ENCODE assay signal across 28 cellular contexts in the genomic region with DNA sequence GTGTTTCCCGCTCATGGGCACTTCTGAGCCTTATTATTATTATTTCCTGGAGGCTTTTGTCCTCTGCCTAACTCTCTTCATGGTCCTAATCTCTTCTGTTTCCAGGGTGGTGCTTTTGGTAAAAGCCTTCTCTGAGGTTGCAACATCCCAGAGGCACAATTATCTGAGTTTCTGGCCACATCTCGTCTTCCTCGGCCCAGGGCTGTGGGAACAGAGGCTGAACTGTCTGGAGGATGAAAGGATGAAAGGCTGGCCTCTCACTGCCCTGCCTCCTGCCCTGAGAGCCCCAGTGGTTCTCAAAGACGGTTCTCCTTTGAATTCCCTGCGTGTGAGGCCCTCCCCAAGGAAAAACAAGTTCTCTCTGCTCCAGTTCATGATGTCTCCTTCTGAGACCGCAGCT. TPM values are rescaled to one million over a fixed set of nuclear protein-coding genes. Genes with fewer than 3 reads are reported as not detected.
DNase-seq lines count a peak whose midpoint lies in the region; ATAC-seq, FAIRE-seq and TF ChIP-seq lines count a peak whose summit lies in the region.
"Had no signal": no experiment of that assay in that cellular context is flagged by ENCODE, and none has a peak within 500 bp of the region (broad histone marks: within the 10 kb centered on the region; RNA-seq: fewer than 3 reads in every experiment).

No MANE protein-coding gene starts in this region.

- no peak overlapping the region for H3K4me3 Mint-ChIP-seq in activated naive CD8-positive, alpha-beta T cell treated with anti-CD3 and anti-CD28 coated beads for 36 hours
- H3K4me3 Mint-ChIP-seq: CD4-positive, alpha-beta memory T cell; memory B cell; nephron; T-helper 1 cell treated with Interleukin-12 subunit alpha and Interleukin-12 subunit beta and Interleukin-4 antibody, amounts not matched to agents 30 μg/mL and 1 μg/mL, for 36 hours had no signal

- CTCF ChIA-PET in HepG2 (lab: Yijun Ruan, JAX; ENCODE audit: low intra/inter-chr PET ratio, low total read pairs) = no interaction called here

- in situ Hi-C loops in HepG2 (cut with HindIII; ENCODE audit: extremely low pct_ligation_motif_present, low pct_unique_long_range_greater_than_20kb) = no loop called here

- no peak overlapping the region for H3K9ac ChIP-seq in HepG2 (ENCODE audit: insufficient read depth, low read depth, low read length)

- H3K9me3 ChIP-seq in lower lobe of right lung (peaks cover under 1% of the 10 kb centered on the region), suprapubic skin (no peaks in the 10 kb centered on the region), HepG2 (ENCODE audit: low read length) (no peaks in the 10 kb centered on the region)
- H3K9me3 ChIP-seq: prostate gland had no signal

- no peaks in the 10 kb centered on the region for H3K79me2 ChIP-seq in HepG2 (ENCODE audit: insufficient read depth, low read length)

- TF ChIP-seq EP300 in suprapubic skin (IDR thresholded peaks at IDR 0.05) = no peak
- TF ChIP-seq EP300 in HepG2 (IDR thresholded peaks at IDR 0.05; ENCODE audit: low read depth in 2 of 2, low read length in 2 of 2) = no peak
- TF ChIP-seq EP300 in HepG2 (CRISPR knock-in tag; IDR thresholded peaks at IDR 0.05; ENCODE audit: borderline replicate concordance) = no peak

- H3K27me3 ChIP-seq in lower lobe of right lung (ENCODE audit: low read depth) = no peaks in the 10 kb centered on the region
- no peaks in the 10 kb centered on the region for H3K27me3 ChIP-seq in suprapubic skin
- H3K27me3 ChIP-seq in HepG2 (ENCODE audit: control insufficient read depth in 1 of 2, insufficient read depth in 2 of 2, low read length in 2 of 2) = peaks cover 5 to 41% of the 10 kb centered on the region in 2 experiments; a peak in 4 of 5 replicates
- H3K27me3 ChIP-seq: stomach had no signal

- no peak for DNase-seq in activated naive CD8-positive, alpha-beta T cell treated with anti-CD3 and anti-CD28 coated beads for 36 hours
- DNase-seq in fibroblast of the aortic adventitia (ENCODE audit: low read depth) (peak; percentile 36), lower lobe of right lung (no peak), suprapubic skin (ENCODE audit: low spot score in 2 of 2) (peak in 1 of 2 donors; percentile 25), amygdala (lab: John Stamatoyannopoulos, UW) (no peak), HepG2 (ENCODE audit: low spot score) (no peak), occipital lobe (lab: John Stamatoyannopoulos, UW) (no peak)
- DNase-seq: activated CD4-positive, alpha-beta T cell treated with anti-CD3 and anti-CD28 coated beads, Interleukin-2, amount 50 U/mL, for 4 hours; activated gamma-delta T cell; CD4-positive, alpha-beta memory T cell; DMS53; NCI-H1694; NCI-H748 treated with DMSO at 0.1 percent for 48 hours; SIG-M5; stimulated activated CD4-positive, alpha-beta T cell treated with anti-CD3 and anti-CD28 coated beads, Interleukin-4, amount 100 ng/mL, for 24 hours; stomach; WERI-Rb-1 had no signal

- BruUV-seq in HepG2 (replicated peaks; lab: Mats Ljungman, UMichigan) = no TSS peak

- no peak for FAIRE-seq in HepG2 (lab: Jason Lieb, UNC)
- FAIRE-seq: astrocyte, endometrium, GM12878, K562, keratinocyte had no signal

- H3K27ac ChIP-seq in lower lobe of right lung (peak overlapping the region; percentile 31), suprapubic skin (peak overlapping the region; percentile 14), HepG2 (ENCODE audit: extremely low read length, insufficient read depth, low read length) (no peak overlapping the region)
- H3K27ac ChIP-seq: prostate gland, WERI-Rb-1 had no signal

- H3K9me3 Mint-ChIP-seq in activated naive CD8-positive, alpha-beta T cell treated with anti-CD3 and anti-CD28 coated beads for 36 hours = peaks cover 3% of the 10 kb centered on the region
- H3K9me3 Mint-ChIP-seq: memory B cell had no signal

- no peaks in the 10 kb centered on the region for H3K27me3 Mint-ChIP-seq in activated naive CD8-positive, alpha-beta T cell treated with anti-CD3 and anti-CD28 coated beads for 36 hours
- H3K27me3 Mint-ChIP-seq: CD4-positive, alpha-beta memory T cell; memory B cell had no signal

- no peak for TF ChIP-seq POLR2A in suprapubic skin (IDR thresholded peaks at IDR 0.05)
- TF ChIP-seq POLR2A in HepG2 (IDR thresholded peaks at IDR 0.05; ENCODE audit: insufficient read depth in 1 of 2, low read depth in 2 of 2, low read length in 2 of 2) = no peak

- no peaks in the 10 kb centered on the region for H4K20me1 ChIP-seq in HepG2 (ENCODE audit: insufficient read depth, low read length)

- TF ChIP-seq RAD21 in HepG2 (CRISPR knock-in tag; IDR thresholded peaks at IDR 0.05) = no peak

- H3K36me3 ChIP-seq in lower lobe of right lung (peaks cover 9% of the 10 kb centered on the region), suprapubic skin (no peaks in the 10 kb centered on the region), HepG2 (replicated peaks in 1 of 2; ENCODE audit: control insufficient read depth in 1 of 2, insufficient read depth in 2 of 2, low read length in 2 of 2) (no peaks in the 10 kb centered on the region)
- H3K36me3 ChIP-seq: prostate gland, WERI-Rb-1 had no signal

- POLR2A ChIA-PET in HepG2 (lab: Yijun Ruan, JAX) = no interaction called here

- intact Hi-C loops in lower lobe of right lung (cut with DNase I) = no loop called here
- intact Hi-C loops in HepG2 (cut with micrococcal nuclease; ENCODE audit: unreplicated experiment) = no loop called here

- H3K4me1 Mint-ChIP-seq in activated naive CD8-positive, alpha-beta T cell treated with anti-CD3 and anti-CD28 coated beads for 36 hours = peaks cover 44% of the 10 kb centered on the region

- H3K4me1 ChIP-seq in lower lobe of right lung = peaks cover 42% of the 10 kb centered on the region
- H3K4me1 ChIP-seq in suprapubic skin = peaks cover 15% of the 10 kb centered on the region
- no peaks in the 10 kb centered on the region for H3K4me1 ChIP-seq in HepG2 (ENCODE audit: insufficient read depth, low read length)
- H3K4me1 ChIP-seq: prostate gland had no signal

- H3K4me3 ChIP-seq in fibroblast of the aortic adventitia (ENCODE audit: low read depth, low read length) (no peak overlapping the region), lower lobe of right lung (no peak overlapping the region), suprapubic skin (no peak overlapping the region), HepG2 (replicated peaks in 1 of 3; ENCODE audit: insufficient read depth in 1 of 3, low read depth in 2 of 3, low read length in 3 of 3) (no peak overlapping the region)
- H3K4me3 ChIP-seq: GM12878, K562, prostate gland, smooth muscle cell, stomach had no signal

- no peak overlapping the region for H3K4me2 ChIP-seq in HepG2 (ENCODE audit: low read depth, low read length)
- H3K4me2 ChIP-seq: smooth muscle cell had no signal

- peak overlapping the region; percentile 5 for H3K27ac Mint-ChIP-seq in activated naive CD8-positive, alpha-beta T cell treated with anti-CD3 and anti-CD28 coated beads for 36 hours
- H3K27ac Mint-ChIP-seq: memory B cell had no signal

- no peak for TF ChIP-seq CTCF in fibroblast of the aortic adventitia (IDR thresholded peaks at IDR 0.05; ENCODE audit: insufficient read depth, low read length)
- TF ChIP-seq CTCF in lower lobe of right lung (IDR thresholded peaks at IDR 0.05) = no peak
- no peak for TF ChIP-seq CTCF in suprapubic skin (IDR thresholded peaks at IDR 0.05)
- no peak for TF ChIP-seq CTCF in HepG2 (CRISPR knock-in tag; IDR thresholded peaks at IDR 0.05)

- H3K36me3 Mint-ChIP-seq in activated naive CD8-positive, alpha-beta T cell treated with anti-CD3 and anti-CD28 coated beads for 36 hours = peaks cover 52% of the 10 kb centered on the region

- 65% methylated on average over 4 of the region's 6 CpGs for WGBS in suprapubic skin
- 14% methylated on average over 6 of the region's 6 CpGs for WGBS in HepG2 (ENCODE audit: low lambda C conversion rate)

- ATAC-seq in lower lobe of right lung = no peak
- no peak for ATAC-seq in GM19351 (IDR thresholded peaks at IDR 0.05; ENCODE audit: unreplicated experiment)
- ATAC-seq in HepG2 = no peak
- ATAC-seq: GM12878, K562 had no signal

- no peak overlapping the region for H2AFZ ChIP-seq in HepG2 (ENCODE audit: low read length)

TF ChIP-seq in HepG2, 621 proteins besides CTCF, POLR2A, EP300 and RAD21 (continues in another document):
- TF ChIP-seq SOX6 (IDR thresholded peaks at IDR 0.05) (no peak), SOX6 (CRISPR knock-in tag; IDR thresholded peaks at IDR 0.05) (no peak), ZNF230 (CRISPR knock-in tag; IDR thresholded peaks at IDR 0.05) (no peak), ZNF124 (CRISPR knock-in tag; IDR thresholded peaks at IDR 0.05) (no peak), NFATC3 (CRISPR knock-in tag; IDR thresholded peaks at IDR 0.05) (no peak), MED13 (CRISPR knock-in tag; IDR thresholded peaks at IDR 0.05) (no peak), FLYWCH1 (CRISPR knock-in tag; IDR thresholded peaks at IDR 0.05) (no peak)

RNA-seq across cellular contexts. Expression of a gene that starts 13.8 kb away (rescaled TPM):
- total RNA-seq in activated naive CD8-positive, alpha-beta T cell treated with anti-CD3 and anti-CD28 coated beads for 36 hours = 100 to 1,000 TPM; 171 to 179 TPM
- 38.7 and 62.7 TPM in 2 replicates for total RNA-seq in fibroblast of the aortic adventitia (ENCODE audit: low replicate concordance)
- total RNA-seq in lower lobe of right lung = 92.6 TPM
- total RNA-seq in suprapubic skin = 10 to 100 TPM; 21.3 to 43.7 (median 32.1) TPM
- total RNA-seq in HepG2 (2016; rRNA removed; fragmentation: Illumina TruSeq; extraction: Trizol) = not detected in 2 replicates
- total RNA-seq in HepG2 (2016; cell fraction: cytosol; rRNA removed; fragmentation: Illumina TruSeq; extraction: Trizol; ENCODE audit: low read depth) = not detected in 2 replicates
- not detected in 2 replicates for total RNA-seq in HepG2 (2016; cell fraction: insoluble cytoplasmic fraction; rRNA removed; fragmentation: Illumina TruSeq; extraction: Trizol)
- total RNA-seq in HepG2 (2016; cell fraction: membrane; rRNA removed; fragmentation: Illumina TruSeq; extraction: Trizol) = not detected in 2 replicates
- total RNA-seq in HepG2 (2016; cell fraction: nucleus; rRNA removed; fragmentation: Illumina TruSeq; extraction: Trizol) = not detected in 2 replicates
- polyA plus RNA-seq in HepG2 (2011; rRNA removed) = 0.09 TPM in 1 of 2 replicates, not detected in the other
- not detected in 2 replicates for polyA plus RNA-seq in HepG2 (2011; cell fraction: cytosol; rRNA removed)
- not detected in 2 replicates for polyA plus RNA-seq in HepG2 (2011; cell fraction: nucleus; rRNA removed)
- polyA plus RNA-seq in HepG2 (2012) = not detected in 2 replicates
- not detected in 2 replicates for polyA plus RNA-seq in HepG2 (2016; cell fraction: cytosol; fragmentation: Illumina TruSeq; extraction: Trizol; ENCODE audit: low read depth)
- polyA plus RNA-seq in HepG2 (2016; cell fraction: insoluble cytoplasmic fraction; fragmentation: Illumina TruSeq; extraction: Trizol; ENCODE audit: low read depth) = not detected in 2 replicates
- polyA plus RNA-seq in HepG2 (2016; cell fraction: membrane; fragmentation: Illumina TruSeq; extraction: Trizol; ENCODE audit: low read depth) = not detected in 2 replicates
- not detected in 2 replicates for polyA plus RNA-seq in HepG2 (2016; cell fraction: nucleus; fragmentation: Illumina TruSeq; extraction: Trizol; ENCODE audit: insufficient read depth, low read depth)
- polyA minus RNA-seq in HepG2 (2011; rRNA and poly(A)+ RNA removed; ENCODE audit: low replicate concordance) = 1.8 and 3.2 TPM in 2 replicates
- not detected in 2 replicates for polyA minus RNA-seq in HepG2 (2011; cell fraction: cytosol; rRNA and poly(A)+ RNA removed)
- polyA minus RNA-seq in HepG2 (2011; cell fraction: nucleus; rRNA and poly(A)+ RNA removed) = not detected in 2 replicates
- total RNA-seq in occipital lobe = 17.0 TPM
- polyA plus RNA-seq: keratinocyte had no signal

Comparison
In these comparisons a context has a peak if more than half of its experiments do, and no peak if none do; other contexts are left out.
1. RNA of a gene that starts 13.8 kb away (total RNA-seq): 171 to 179 TPM in activated naive CD8-positive, alpha-beta T cell treated with anti-CD3 and anti-CD28 coated beads for 36 hours, 92.6 TPM in lower lobe of right lung (single experiment), 38.7 to 62.7 TPM in fibroblast of the aortic adventitia, 21.3 to 43.7 TPM in suprapubic skin and 17.0 TPM in occipital lobe (single experiment); not detected in HepG2; every median in the first group is over 10 times any median in the second.